ENCODE assay signal across 1 cellular context in genomic region chr4:3880595-3881120, GRCh38.
A peak's percentile ranks its signal among the peaks of the same experiment; 100 is the strongest.
TF ChIP-seq lines count a peak whose summit lies in the region.

No MANE protein-coding gene starts in this region.

TF ChIP-seq in K562, 482 proteins besides CTCF, POLR2A, EP300 and RAD21 (continued from another document and continues in another):
- TF ChIP-seq RERE (CRISPR knock-in tag; IDR thresholded peaks at IDR 0.05; ENCODE audit: borderline replicate concordance) (no peak), SETDB1 (IDR thresholded peaks at IDR 0.05; ENCODE audit: low read length) (no peak), NR3C1 (CRISPR knock-in tag; IDR thresholded peaks at IDR 0.05) (no peak), ZNF324 (CRISPR knock-in tag; IDR thresholded peaks at IDR 0.05) (no peak), THRB (CRISPR knock-in tag; conservative IDR thresholded peaks at IDR 0.05) (peak; percentile 47; the same call in 1 of the 2 replicates), PYGO2 (tag; IDR thresholded peaks at IDR 0.05) (no peak), CBX5 (IDR thresholded peaks at IDR 0.05; ENCODE audit: borderline replicate concordance, low read depth) (no peak), HLTF (IDR thresholded peaks at IDR 0.05) (0 out of 2 replicates have a peak, but pooled peaks have one; percentile 55), ARID4B (CRISPR knock-in tag; IDR thresholded peaks at IDR 0.05) (no peak), ZNF644 (tag; IDR thresholded peaks at IDR 0.05; ENCODE audit: low read depth) (no peak), ZEB2 (IDR thresholded peaks at IDR 0.05) (0 out of 2 replicates have a peak, but pooled peaks have one; percentile 21), ZNF507 (tag; conservative IDR thresholded peaks at IDR 0.05) (no peak), BHLHE40 (IDR thresholded peaks at IDR 0.05; ENCODE audit: low read length) (0 out of 2 replicates have a peak, but pooled peaks have one; percentile 10), NFXL1 (CRISPR knock-in tag; IDR thresholded peaks at IDR 0.05) (no peak), RFX1 (IDR thresholded peaks at IDR 0.05) (no peak), ADNP (tag; IDR thresholded peaks at IDR 0.05) (no peak), SRF (CRISPR knock-in tag; IDR thresholded peaks at IDR 0.05) (no peak), TFAP4 (CRISPR knock-in tag; IDR thresholded peaks at IDR 0.05; ENCODE audit: borderline replicate concordance) (peak; percentile 39; the same call in 1 of the 2 replicates), RCOR1 (IDR thresholded peaks at IDR 0.05; ENCODE audit: borderline replicate concordance in 1 of 2, low read depth in 2 of 2, low read length in 2 of 2) (0 out of 4 replicates have a peak, but pooled peaks of 1 of the 2 experiments have one; percentile 9), NR2F6 (CRISPR knock-in tag; IDR thresholded peaks at IDR 0.05) (no peak), CTBP1 (IDR thresholded peaks at IDR 0.05; ENCODE audit: borderline replicate concordance) (peak; percentile 43; the same call in 1 of the 2 replicates), NELFE (IDR thresholded peaks at IDR 0.05; ENCODE audit: insufficient read depth, insufficient read length) (no peak), E2F6 (IDR thresholded peaks at IDR 0.05; ENCODE audit: borderline replicate concordance in 1 of 2, extremely low read depth in 1 of 2, insufficient read depth in 1 of 2, insufficient read length in 1 of 2, low read depth in 1 of 2, low read length in 1 of 2, poor library complexity in 1 of 2, severe bottlenecking in 1 of 2) (peak in 1 of 2 experiments; percentile 21), GATAD2A (IDR thresholded peaks at IDR 0.05) (no peak), SMC3 (conservative IDR thresholded peaks at IDR 0.05; ENCODE audit: insufficient read depth, low read depth, low read length) (peak; percentile 80), BCOR (IDR thresholded peaks at IDR 0.05) (peak; percentile 73), HES1 (IDR thresholded peaks at IDR 0.05; ENCODE audit: low read depth) (no peak), MLLT1 (IDR thresholded peaks at IDR 0.05) (peak in 1 of 2 experiments; percentile 69; a peak in 1 of 4 replicates), SMARCA5 (IDR thresholded peaks at IDR 0.05) (peak; percentile 71; the same call in 1 of the 2 replicates), NR1H2 (CRISPR knock-in tag; IDR thresholded peaks at IDR 0.05) (no peak), DMBX1 (CRISPR knock-in tag; IDR thresholded peaks at IDR 0.05; ENCODE audit: borderline replicate concordance) (no peak), ZNF184 (CRISPR knock-in tag; IDR thresholded peaks at IDR 0.05) (no peak), SMAD4 (CRISPR knock-in tag; conservative IDR thresholded peaks at IDR 0.05) (no peak), GTF2E2 (tag; IDR thresholded peaks at IDR 0.05) (no peak), DEAF1 (CRISPR knock-in tag; IDR thresholded peaks at IDR 0.05) (peak; percentile 52; the same call in 1 of the 2 replicates), HBP1 (CRISPR knock-in tag; IDR thresholded peaks at IDR 0.05) (no peak), SLC30A9 (CRISPR knock-in tag; IDR thresholded peaks at IDR 0.05) (no peak), ARID2 (IDR thresholded peaks at IDR 0.05) (peak; percentile 80), ZNF311 (CRISPR knock-in tag; IDR thresholded peaks at IDR 0.05) (no peak), ZNF316 (IDR thresholded peaks at IDR 0.05) (no peak), ARNT (IDR thresholded peaks at IDR 0.05) (no peak), STAG1 (CRISPR knock-in tag; IDR thresholded peaks at IDR 0.05; ENCODE audit: borderline replicate concordance) (peak; percentile 71; the same call in 1 of the 2 replicates), GABPB2 (CRISPR knock-in tag; conservative IDR thresholded peaks at IDR 0.05) (no peak), ELF2 (CRISPR knock-in tag; IDR thresholded peaks at IDR 0.05) (no peak), ZNF263 (CRISPR knock-in tag; IDR thresholded peaks at IDR 0.05; ENCODE audit: borderline replicate concordance) (no peak), E2F5 (CRISPR knock-in tag; IDR thresholded peaks at IDR 0.05) (no peak), ZFP36 (IDR thresholded peaks at IDR 0.05; ENCODE audit: low read depth, low read length, partially characterized antibody) (no peak)
